Comparison of ENCODE assay signal across 17 cellular contexts in the genomic region with DNA sequence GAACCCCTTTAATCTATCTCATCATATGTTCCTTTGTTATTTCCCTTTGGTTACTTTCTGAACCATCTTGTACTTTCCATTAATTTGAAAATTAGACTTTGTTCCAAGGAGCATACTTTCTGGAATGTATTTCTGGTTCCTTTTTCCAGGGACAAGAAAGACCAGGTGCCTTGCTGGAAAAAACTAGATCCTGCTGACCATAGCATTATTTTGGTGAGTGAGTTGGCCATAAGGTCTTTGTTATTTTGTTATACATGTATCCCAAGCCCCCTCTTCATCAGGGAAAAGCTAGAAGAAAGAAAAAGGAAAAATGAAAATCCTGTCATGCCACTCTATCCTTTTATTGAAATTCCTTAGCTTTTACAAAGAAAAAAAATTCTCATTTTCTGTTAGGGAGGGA.
DNase-seq lines count a peak whose midpoint lies in the region; ATAC-seq and TF ChIP-seq lines count a peak whose summit lies in the region.
"Had no signal": no experiment of that assay in that cellular context is flagged by ENCODE, and none has a peak within 500 bp of the region (broad histone marks: within the 10 kb centered on the region; RNA-seq: fewer than 3 reads in every experiment).

No MANE protein-coding gene starts in this region.

- no peaks in the 10 kb centered on the region for H3K79me2 ChIP-seq in SK-N-SH (ENCODE audit: insufficient read depth)

- no peak overlapping the region for H3K14ac ChIP-seq in IMR-90 (replicated peaks; ENCODE audit: low read depth, low read length)

- TF ChIP-seq POLR2A in IMR-90 (IDR thresholded peaks at IDR 0.05; ENCODE audit: low read depth, low read length) = no peak

- H3K27ac ChIP-seq in SK-N-SH (ENCODE audit: low read depth in 2 of 2, low read length in 1 of 2) = no peak overlapping the region
- H3K27ac ChIP-seq in IMR-90 (ENCODE audit: insufficient read depth, low read length) = no peak overlapping the region
- peak overlapping the region; percentile 59 to 68 for H3K27ac ChIP-seq in thoracic aorta
- H3K27ac ChIP-seq: 22Rv1 had no signal

- TF ChIP-seq EP300 in SK-N-SH (IDR thresholded peaks at IDR 0.05; ENCODE audit: borderline replicate concordance in 1 of 2, low read depth in 1 of 2, low read length in 1 of 2) = no peak

- no peak overlapping the region for H4K91ac ChIP-seq in IMR-90 (ENCODE audit: insufficient read depth, low read depth, low read length)

- no peak overlapping the region for H3K18ac ChIP-seq in IMR-90 (ENCODE audit: low read depth, low read length)

- DNase-seq in SK-N-SH (no peak), IMR-90 (no peak), thoracic aorta (ENCODE audit: low spot score) (no peak), T-helper 2 cell (no peak)
- DNase-seq in effector CD4-positive, alpha-beta T cell = no peak
- DNase-seq: C1 segment of cervical spinal cord; Calu3; CD4-positive, alpha-beta memory T cell; COR-L47; DMS53; DMS79 treated with DMSO at 0.1 percent for 48 hours; GF-D8; H9 had no signal

- H3K56ac ChIP-seq in IMR-90 (ENCODE audit: extremely low read depth, insufficient read depth, low read length) = no peak overlapping the region

- no peak overlapping the region for H4K5ac ChIP-seq in IMR-90 (ENCODE audit: low read depth, low read length)

- H2BK120ac ChIP-seq in IMR-90 (ENCODE audit: low read depth, low read length) = no peak overlapping the region

- no peaks in the 10 kb centered on the region for H4K20me1 ChIP-seq in SK-N-SH (ENCODE audit: insufficient read depth)
- no peaks in the 10 kb centered on the region for H4K20me1 ChIP-seq in IMR-90 (ENCODE audit: insufficient read depth, low read length)

- H3K4me2 ChIP-seq in SK-N-SH (no peak overlapping the region), IMR-90 (ENCODE audit: low read depth, low read length) (no peak overlapping the region)
- H3K4me2 ChIP-seq: GM23338 had no signal

- H3K4me3 ChIP-seq in SK-N-SH (ENCODE audit: low read depth in 2 of 2, low read length in 1 of 2) = no peak overlapping the region
- no peak overlapping the region for H3K4me3 ChIP-seq in IMR-90 (ENCODE audit: insufficient read depth, low read depth, low read length)
- H3K4me3 ChIP-seq in thoracic aorta = no peak overlapping the region
- H3K4me3 ChIP-seq: GM23338 had no signal

- H3K9me3 ChIP-seq in SK-N-SH (peaks cover 5% of the 10 kb centered on the region; the same call in 1 of the 2 replicates), IMR-90 (ENCODE audit: control insufficient read depth, insufficient read depth, low read length) (no peaks in the 10 kb centered on the region), thoracic aorta (no peaks in the 10 kb centered on the region)

- TF ChIP-seq RAD21 in SK-N-SH (IDR thresholded peaks at IDR 0.05; ENCODE audit: low read length) (no peak), IMR-90 (IDR thresholded peaks at IDR 0.05; ENCODE audit: low read length) (no peak)

- TF ChIP-seq CTCF in SK-N-SH (IDR thresholded peaks at IDR 0.05) (no peak), IMR-90 (conservative IDR thresholded peaks at IDR 0.05; ENCODE audit: low read depth, low read length) (no peak), thoracic aorta (IDR thresholded peaks at IDR 0.05) (no peak)

- H3K9me1 ChIP-seq in IMR-90 (ENCODE audit: insufficient read depth, low read length) = no peaks in the 10 kb centered on the region

- H3K27me3 ChIP-seq in SK-N-SH (ENCODE audit: insufficient read depth) (no peaks in the 10 kb centered on the region), IMR-90 (ENCODE audit: control insufficient read depth, insufficient read depth, low read length) (no peaks in the 10 kb centered on the region), thoracic aorta (replicated peaks; ENCODE audit: insufficient read depth) (no peaks in the 10 kb centered on the region)

- no peak overlapping the region for H2BK15ac ChIP-seq in IMR-90 (ENCODE audit: low read depth, low read length)

- no peak overlapping the region for H2BK5ac ChIP-seq in IMR-90 (ENCODE audit: low read depth, low read length, poor library complexity, severe bottlenecking)

- no peak overlapping the region for H2BK20ac ChIP-seq in IMR-90 (ENCODE audit: low read depth, low read length)

- H3K4me1 ChIP-seq in SK-N-SH (ENCODE audit: control insufficient read depth in 1 of 2, insufficient read depth in 2 of 2, low read depth in 1 of 2, low read length in 1 of 2) = no peaks in the 10 kb centered on the region
- H3K4me1 ChIP-seq in IMR-90 (ENCODE audit: control insufficient read depth, insufficient read depth, low read length) = no peaks in the 10 kb centered on the region
- H3K4me1 ChIP-seq in thoracic aorta (ENCODE audit: control insufficient read depth in 1 of 2, low read depth in 2 of 2) = peaks cover 6 to 36% of the 10 kb centered on the region in 2 donors

- dilution Hi-C loops in IMR-90 (cut with HindIII; ENCODE audit: low sequenced_read_pairs, unreplicated experiment) = no loop called here

- no peak overlapping the region for H3K23ac ChIP-seq in IMR-90 (ENCODE audit: low read depth, low read length)

- H3K4ac ChIP-seq in IMR-90 (ENCODE audit: low read depth, low read length) = no peak overlapping the region

- no peak overlapping the region for H2AK5ac ChIP-seq in IMR-90 (ENCODE audit: low read depth, low read length)

- H3K36me3 ChIP-seq in SK-N-SH (replicated peaks in 1 of 2; ENCODE audit: control insufficient read depth in 1 of 2, insufficient read depth in 2 of 2, low read length in 1 of 2) (no peaks in the 10 kb centered on the region), IMR-90 (ENCODE audit: control insufficient read depth, insufficient read depth, low read length) (no peaks in the 10 kb centered on the region), thoracic aorta (no peaks in the 10 kb centered on the region)

- in situ Hi-C loops in IMR-90 (cut with MboI; ENCODE audit: low sequenced_read_pairs) = no loop called here

- H2AFZ ChIP-seq in SK-N-SH (ENCODE audit: low read depth) (0 out of 2 replicates have a peak overlapping the region, but pooled peaks have one; percentile 5), IMR-90 (replicated peaks; ENCODE audit: low read length, poor library complexity) (no peak overlapping the region)
- H2AFZ ChIP-seq: GM23338 had no signal

- no peaks in the 10 kb centered on the region for H3K79me1 ChIP-seq in IMR-90 (ENCODE audit: low read depth in 1 of 2, low read length in 2 of 2)

- H3K9ac ChIP-seq in SK-N-SH (no peak overlapping the region), IMR-90 (ENCODE audit: low read depth, low read length) (no peak overlapping the region)

- no peaks in the 10 kb centered on the region for H3K9me2 ChIP-seq in SK-N-SH

- BruUV-seq in IMR-90 (replicated peaks; lab: Mats Ljungman, UMichigan) = no TSS peak

- no peaks in the 10 kb centered on the region for H3F3A ChIP-seq in SK-N-SH (replicated peaks; ENCODE audit: insufficient read depth)

- ATAC-seq in SK-N-SH treated with all-trans-retinoic acid at 6 μM for 48 hours (no peak), IMR-90 (ENCODE audit: low read depth) (no peak), thoracic aorta (ENCODE audit: insufficient number of reproducible peaks, low FRiP score, low read depth) (no peak)
- ATAC-seq: GM23338, HCT116 had no signal

- H2AK9ac ChIP-seq in IMR-90 (replicated peaks; ENCODE audit: low read depth, low read length, poor library complexity) = no peak overlapping the region

- POLR2A ChIA-PET in SK-N-SH (lab: Yijun Ruan, JAX) = no interaction called here
- POLR2A ChIA-PET in IMR-90 (lab: Charles Lee; ENCODE audit: unreplicated experiment) = no interaction called here

- intact Hi-C loops in IMR-90 (cut with micrococcal nuclease) = no loop called here

- CTCF ChIA-PET in SK-N-SH (lab: Yijun Ruan, JAX) = interaction anchor here (0.7 kb wide), 1 partner anchor 649 kb away, joined by 3 read pairs; no protein-coding TSS in a partner anchor
- CTCF ChIA-PET in IMR-90 (lab: Yijun Ruan, JAX) = interaction anchor here (1.0 kb wide), 1 partner anchor 201 kb away, joined by 3 read pairs; no protein-coding TSS in a partner anchor

- no peak overlapping the region for H4K8ac ChIP-seq in IMR-90 (ENCODE audit: low read depth in 2 of 2, low read length in 2 of 2)

TF ChIP-seq in SK-N-SH, 30 proteins besides CTCF, POLR2A, EP300 and RAD21 (continues in another document):
- TF ChIP-seq TCF12 (IDR thresholded peaks at IDR 0.05) (no peak), ELF1 (IDR thresholded peaks at IDR 0.05) (no peak)

TF ChIP-seq in SK-N-SH treated with all-trans-retinoic acid at 6 μM for 48 hours, 23 proteins besides CTCF, POLR2A, EP300 and RAD21 (continues in another document):
- TF ChIP-seq ZC3H10 (CRISPR knock-in tag; IDR thresholded peaks at IDR 0.05) (no peak), ZNF70 (CRISPR knock-in tag; IDR thresholded peaks at IDR 0.05) (no peak)
- TF ChIP-seq, protein P1, sequence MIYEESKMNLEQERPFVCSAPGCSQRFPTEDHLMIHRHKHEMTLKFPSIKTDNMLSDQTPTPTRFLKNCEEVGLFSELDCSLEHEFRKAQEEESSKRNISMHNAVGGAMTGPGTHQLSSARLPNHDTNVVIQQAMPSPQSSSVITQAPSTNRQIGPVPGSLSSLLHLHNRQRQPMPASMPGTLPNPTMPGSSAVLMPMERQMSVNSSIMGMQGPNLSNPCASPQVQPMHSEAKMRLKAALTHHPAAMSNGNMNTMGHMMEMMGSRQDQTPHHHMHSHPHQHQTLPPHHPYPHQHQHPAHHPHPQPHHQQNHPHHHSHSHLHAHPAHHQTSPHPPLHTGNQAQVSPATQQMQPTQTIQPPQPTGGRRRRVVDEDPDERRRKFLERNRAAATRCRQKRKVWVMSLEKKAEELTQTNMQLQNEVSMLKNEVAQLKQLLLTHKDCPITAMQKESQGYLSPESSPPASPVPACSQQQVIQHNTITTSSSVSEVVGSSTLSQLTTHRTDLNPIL (CRISPR knock-in tag; IDR thresholded peaks at IDR 0.05; ENCODE audit: low read depth) = no peak

TF ChIP-seq in IMR-90, 13 proteins besides CTCF, POLR2A, EP300 and RAD21:
- TF ChIP-seq CEBPB (IDR thresholded peaks at IDR 0.05; ENCODE audit: low read depth, low read length) (no peak), MAFK (IDR thresholded peaks at IDR 0.05; ENCODE audit: low read depth, low read length) (peak; percentile 63; the same call in 1 of the 2 replicates), FOS (IDR thresholded peaks at IDR 0.05; ENCODE audit: low read depth, low read length) (no peak)

Comparison
In these comparisons a context has a peak if more than half of its experiments do, and no peak if none do; other contexts are left out.
1. H3K27ac ChIP-seq: peak in thoracic aorta (2 of 2); none in SK-N-SH (0 of 2) and IMR-90 (single experiment).